9 cellular contexts compared by ENCODE assay signal in genomic region chr11:111408789-111409727, GRCh38. TPM values are rescaled to one million over a fixed set of nuclear protein-coding genes. Genes with fewer than 3 reads are reported as not detected.
DNase-seq lines count a peak whose midpoint lies in the region; ATAC-seq and TF ChIP-seq lines count a peak whose summit lies in the region.
"Had no signal": no experiment of that assay in that cellular context is flagged by ENCODE, and none has a peak within 500 bp of the region (broad histone marks: within the 10 kb centered on the region; RNA-seq: fewer than 3 reads in every experiment).

No MANE protein-coding gene starts in this region.

- no peaks in the 10 kb centered on the region for H3K9me3 ChIP-seq in gastrocnemius medialis
- H3K9me3 ChIP-seq in neural progenitor cell (ENCODE audit: low read depth): no peaks in the 10 kb centered on the region

- in situ Hi-C loops in gastrocnemius medialis (cut with MboI; ENCODE audit: low sequenced_read_pairs in 4 of 4): no loop called here

- H3K4me2 ChIP-seq in neural progenitor cell: no peak overlapping the region

- no peak overlapping the region for H3K9ac ChIP-seq in neural progenitor cell

- no peak for TF ChIP-seq POLR2A in gastrocnemius medialis (IDR thresholded peaks at IDR 0.05)

- no peaks in the 10 kb centered on the region for H3F3A ChIP-seq in neural progenitor cell (ENCODE audit: low read depth)

- H3K4me1 Mint-ChIP-seq in neural progenitor cell: no peaks in the 10 kb centered on the region

- peak; percentile 48 for ATAC-seq in HG02981 (IDR thresholded peaks at IDR 0.05; ENCODE audit: unreplicated experiment)
- peak; percentile 86 to 93 for ATAC-seq in gastrocnemius medialis

- no peaks in the 10 kb centered on the region for H3K79me2 ChIP-seq in neural progenitor cell (ENCODE audit: low read depth)

- no peaks in the 10 kb centered on the region for H3K27me3 ChIP-seq in gastrocnemius medialis
- H3K27me3 ChIP-seq in neural progenitor cell: no peaks in the 10 kb centered on the region

- TF ChIP-seq CTCF in gastrocnemius medialis (IDR thresholded peaks at IDR 0.05 in 4 of 5, conservative IDR thresholded peaks at IDR 0.05 in 1 of 5) (no peak), neural progenitor cell (IDR thresholded peaks at IDR 0.05) (no peak)

- H3K36me3 Mint-ChIP-seq in neural progenitor cell: no peaks in the 10 kb centered on the region

- peaks cover under 1% of the 10 kb centered on the region for H3K9me3 Mint-ChIP-seq in neural progenitor cell

- H3K4me3 Mint-ChIP-seq in neural progenitor cell: no peak overlapping the region

- peaks cover 1% of the 10 kb centered on the region for H3K27me3 Mint-ChIP-seq in neural progenitor cell (ENCODE audit: insufficient read depth, low read depth)

- intact Hi-C loops in gastrocnemius medialis (cut with DNase I; ENCODE audit: low total_unique reads): no loop called here

- H3K27ac Mint-ChIP-seq in neural progenitor cell: no peak overlapping the region

- H3K4me3 ChIP-seq in gastrocnemius medialis (no peak overlapping the region), neural progenitor cell (no peak overlapping the region)

- H3K27ac ChIP-seq in gastrocnemius medialis (peak overlapping the region in 1 of 4 donors; percentile 18), neural progenitor cell (no peak overlapping the region)
- H3K27ac ChIP-seq: 22Rv1 had no signal

- no peak overlapping the region for H2AFZ ChIP-seq in neural progenitor cell (replicated peaks)

- no peaks in the 10 kb centered on the region for H4K20me1 ChIP-seq in neural progenitor cell (ENCODE audit: low read depth)

- peak; percentile 9 for DNase-seq in DMS 273 (lab: John Stamatoyannopoulos, UW; ENCODE audit: unreplicated experiment)
- DNase-seq in DMS 273 treated with DMSO at 0.1 percent for 48 hours (lab: John Stamatoyannopoulos, UW): no peak
- DNase-seq in NOMO-1 treated with DMSO at 0.1 percent for 48 hours (lab: John Stamatoyannopoulos, UW; ENCODE audit: unreplicated experiment): peak; percentile 54
- peak; percentile 23 to 32 for DNase-seq in gastrocnemius medialis
- no peak for DNase-seq in anterior cingulate cortex (lab: John Stamatoyannopoulos, UW)
- no peak for DNase-seq in SK-N-DZ (ENCODE audit: low spot score)
- DNase-seq in neural progenitor cell (ENCODE audit: low spot score): no peak

- H3K36me3 ChIP-seq in gastrocnemius medialis: no peaks in the 10 kb centered on the region
- no peaks in the 10 kb centered on the region for H3K36me3 ChIP-seq in neural progenitor cell

- peaks cover 0 to 7% of the 10 kb centered on the region in 2 donors for H3K4me1 ChIP-seq in gastrocnemius medialis
- H3K4me1 ChIP-seq in neural progenitor cell: no peaks in the 10 kb centered on the region

RNA-seq across cellular contexts. Expression of gene POU2AF1, which starts 30.0 kb away (rescaled TPM):
- total RNA-seq in gastrocnemius medialis (under 1 TPM in 2 of 4 donors, not detected in 2; 0.29 to 0.78 TPM), neural progenitor cell (ENCODE audit: low replicate concordance) (not detected in 2 replicates)
- not detected in 2 replicates for polyA plus RNA-seq in SK-N-DZ (2014; cell fraction: cytosol; rRNA removed)
- polyA plus RNA-seq in SK-N-DZ (2014; cell fraction: nucleus; rRNA removed): not detected in 2 replicates

Comparison
In these comparisons a context has a peak if more than half of its experiments do, and no peak if none do; other contexts are left out.
1. DNase-seq: peak in DMS 273 (single experiment), NOMO-1 treated with DMSO at 0.1 percent for 48 hours (single experiment) and gastrocnemius medialis (2 of 2); none in DMS 273 treated with DMSO at 0.1 percent for 48 hours (single experiment), anterior cingulate cortex (0 of 58), SK-N-DZ (single experiment) and neural progenitor cell (single experiment).